In genomic region chr13:78046349-78046748, GRCh38 we compare ENCODE assay signal across 16 cellular contexts.
DNase-seq lines count a peak whose midpoint lies in the region; ATAC-seq and TF ChIP-seq lines count a peak whose summit lies in the region.
"Had no signal": no experiment of that assay in that cellular context is flagged by ENCODE, and none has a peak within 500 bp of the region (broad histone marks: within the 10 kb centered on the region; RNA-seq: fewer than 3 reads in every experiment).

No MANE protein-coding gene starts in this region.

- no peak overlapping the region for H3K4me3 ChIP-seq in gastrocnemius medialis
- H3K4me3 ChIP-seq: skin epidermis had no signal

- TF ChIP-seq POLR2A in gastrocnemius medialis (IDR thresholded peaks at IDR 0.05), result no peak

- in situ Hi-C loops in gastrocnemius medialis (cut with MboI; ENCODE audit: low sequenced_read_pairs in 4 of 4), result no loop called here

- intact Hi-C loops in left ventricle myocardium superior (cut with micrococcal nuclease), result no loop called here
- intact Hi-C loops in gastrocnemius medialis (cut with DNase I; ENCODE audit: low total_unique reads), result no loop called here

- no peak for TF ChIP-seq CTCF in gastrocnemius medialis (IDR thresholded peaks at IDR 0.05 in 4 of 5, conservative IDR thresholded peaks at IDR 0.05 in 1 of 5)

- H3K27me3 ChIP-seq in gastrocnemius medialis, result no peaks in the 10 kb centered on the region

- H3K27ac ChIP-seq in gastrocnemius medialis, result peak overlapping the region in 1 of 4 donors; percentile 36
- H3K27ac ChIP-seq: skin epidermis, VCaP had no signal

- H3K36me3 ChIP-seq in gastrocnemius medialis, result no peaks in the 10 kb centered on the region

- no peaks in the 10 kb centered on the region for H3K9me3 ChIP-seq in gastrocnemius medialis

- DNase-seq in NCI-H526 treated with DMSO at 0.1 percent for 48 hours (lab: John Stamatoyannopoulos, UW) (peak; percentile 56), left ventricle myocardium superior (no peak), gastrocnemius medialis (no peak)
- no peak for DNase-seq in stimulated activated CD4-positive, alpha-beta T cell treated with anti-CD3 and anti-CD28 coated beads, Interleukin-4, amount 100 ng/mL, for 24 hours
- no peak for DNase-seq in activated CD4-positive, alpha-beta T cell treated with anti-CD3 and anti-CD28 coated beads for 48 hours
- DNase-seq: activated CD8-positive, alpha-beta memory T cell treated with anti-CD3 and anti-CD28 coated beads, Interleukin-2, amount 50 U/mL, for 48 hours; DND-41; effector memory CD4-positive, alpha-beta T cell; left colon; NCI-H69; nephron progenitor cell had no signal

- ATAC-seq in GM18868 (IDR thresholded peaks at IDR 0.05; ENCODE audit: unreplicated experiment) (peak; percentile 42), GM21515 (IDR thresholded peaks at IDR 0.05; ENCODE audit: unreplicated experiment) (peak; percentile 78), HG02981 (IDR thresholded peaks at IDR 0.05; ENCODE audit: unreplicated experiment) (peak; percentile 94), left ventricle myocardium superior (no peak), gastrocnemius medialis (no peak)
- ATAC-seq: left colon had no signal

- H3K4me1 ChIP-seq in gastrocnemius medialis, result no peaks in the 10 kb centered on the region

Comparison
In these comparisons a context has a peak if more than half of its experiments do, and no peak if none do; other contexts are left out.
1. ATAC-seq: peak in GM18868 (single experiment), GM21515 (single experiment) and HG02981 (single experiment); none in left ventricle myocardium superior (single experiment) and gastrocnemius medialis (0 of 2).